Comparison of ENCODE assay signal across 8 cellular contexts in the genomic region with DNA sequence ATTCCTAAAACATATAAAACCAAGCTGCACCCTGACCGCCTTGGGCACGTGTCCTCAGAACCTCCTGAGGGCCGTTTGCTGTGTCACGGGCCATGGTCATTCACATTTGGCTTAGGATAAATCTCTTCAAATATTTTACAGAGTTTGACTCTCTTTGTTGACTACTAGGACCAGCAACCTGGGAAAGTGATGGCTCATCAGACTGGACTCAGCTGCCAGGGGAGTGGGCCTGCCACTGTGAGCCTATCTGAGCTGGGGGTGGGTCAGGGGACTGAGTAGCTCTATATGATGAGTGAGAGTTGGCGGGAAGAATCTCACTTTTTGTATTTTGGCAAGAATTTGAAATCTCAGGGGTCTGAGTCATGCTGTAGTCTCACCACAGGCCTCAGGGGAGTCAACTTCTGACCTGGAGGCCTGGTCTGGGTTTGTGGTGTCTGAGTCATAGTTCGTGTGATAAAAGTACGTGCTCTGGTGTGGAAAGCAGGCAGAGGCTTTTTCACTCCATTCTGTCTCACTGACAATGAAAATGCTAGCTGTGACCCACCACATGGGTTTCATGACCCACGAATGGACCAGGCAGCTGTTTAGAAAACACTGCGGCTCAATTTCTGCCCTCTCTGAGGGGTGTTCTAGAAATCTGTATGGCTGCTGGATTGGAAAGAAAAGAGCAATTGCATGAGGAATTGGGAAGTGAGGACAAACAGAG. TPM values are rescaled to one million over a fixed set of nuclear protein-coding genes. Genes with fewer than 3 reads are reported as not detected.
DNase-seq lines count a peak whose midpoint lies in the region; ATAC-seq, FAIRE-seq and TF ChIP-seq lines count a peak whose summit lies in the region.

No MANE protein-coding gene starts in this region.

- H3K9ac ChIP-seq in adipocyte (ENCODE audit: low read length) (peak overlapping the region; percentile 63), kidney (ENCODE audit: low read length in 2 of 2) (no peak overlapping the region)

- no peak for FAIRE-seq in kidney (lab: Jason Lieb, UNC)

- ATAC-seq in HG03354 (IDR thresholded peaks at IDR 0.05; ENCODE audit: poor library complexity, severe bottlenecking, unreplicated experiment): peak; percentile 62

- intact Hi-C loops in kidney (cut with DNase I): no loop called here

- no peaks in the 10 kb centered on the region for H3K9me3 ChIP-seq in adipocyte (ENCODE audit: control insufficient read depth, low read length)
- no peaks in the 10 kb centered on the region for H3K9me3 ChIP-seq in kidney (ENCODE audit: control insufficient read depth in 1 of 2, low read length in 2 of 2)

- H3K4me3 ChIP-seq in AG04449 (ENCODE audit: low read depth, low read length) (no peak overlapping the region), adipocyte (ENCODE audit: low read length) (peak overlapping the region; percentile 41), kidney (ENCODE audit: low read length in 2 of 2) (no peak overlapping the region)

- peaks cover under 1% of the 10 kb centered on the region for H3K27me3 ChIP-seq in adipocyte (replicated peaks; ENCODE audit: control insufficient read depth, insufficient read depth, low read length)

- CTCF ChIA-PET in AG04449 (lab: Yijun Ruan, JAX): interaction anchor here (1.0 to 4.0 kb wide), 4 partner anchors 10 to 140 kb away, joined by 3 to 16 read pairs (median 6); no protein-coding TSS in a partner anchor

- TF ChIP-seq CTCF in AG04449 (IDR thresholded peaks at IDR 0.05; ENCODE audit: insufficient read depth, low read length, missing control alignments) (no peak), kidney (IDR thresholded peaks at IDR 0.05; ENCODE audit: borderline replicate concordance, extremely low read depth, insufficient read depth) (no peak)

- H3K4me1 ChIP-seq in adipocyte (ENCODE audit: control insufficient read depth, insufficient read depth, low read length) (peaks cover 51% of the 10 kb centered on the region), kidney (ENCODE audit: control insufficient read depth in 1 of 2, insufficient read depth in 1 of 2, low read depth in 1 of 2, low read length in 2 of 2) (peaks cover 10 to 13% of the 10 kb centered on the region in 2 donors)

- no peaks in the 10 kb centered on the region for H3K36me3 ChIP-seq in adipocyte (ENCODE audit: control insufficient read depth, insufficient read depth, low read length, severe bottlenecking)
- no peaks in the 10 kb centered on the region for H3K36me3 ChIP-seq in kidney (ENCODE audit: control insufficient read depth in 1 of 2, insufficient read depth in 2 of 2, low read length in 2 of 2)

- H3K27ac ChIP-seq in kidney (ENCODE audit: low read depth in 2 of 2, low read length in 2 of 2): peak overlapping the region; percentile 51 to 81

- DNase-seq in AG04449 (ENCODE audit: low read depth, low spot score): peak; percentile 94
- DNase-seq in GM19240 (ENCODE audit: insufficient read length, low spot score): peak; percentile 42
- DNase-seq in SKM-1 (lab: John Stamatoyannopoulos, UW; ENCODE audit: unreplicated experiment): peak; percentile 87
- DNase-seq in adipocyte (ENCODE audit: low read depth): peak; percentile 98
- DNase-seq in kidney: peak; percentile 85
- peak; percentile 63 for DNase-seq in stimulated activated CD8-positive, alpha-beta memory T cell treated with anti-CD3 and anti-CD28 coated beads, Interleukin-12 subunit alpha, Interleukin-12 subunit beta, amount 100 ng/mL, for 4 hours (ENCODE audit: low read depth)
- no peak for DNase-seq in DMS153 treated with DMSO at 0.1 percent for 48 hours (lab: John Stamatoyannopoulos, UW; ENCODE audit: unreplicated experiment)

- POLR2A ChIA-PET in AG04449 (lab: Yijun Ruan, JAX): interaction anchor here (0.7 kb wide), 1 partner anchor 102 kb away, joined by 7 read pairs; no protein-coding TSS in a partner anchor

RNA-seq across cellular contexts. Expression of gene UPP1, which starts 4.2 kb away (rescaled TPM):
- 76.1 TPM for total RNA-seq in kidney
- polyA plus RNA-seq in kidney (ENCODE audit: insufficient read depth, low read depth, low replicate concordance): 36.4 TPM

RNA-seq across cellular contexts. Expression of gene C7orf57, which starts 49.5 kb away (rescaled TPM):
- total RNA-seq in kidney: 0.63 TPM
- not detected for polyA plus RNA-seq in kidney (ENCODE audit: insufficient read depth, low read depth, low replicate concordance)

RNA-seq across cellular contexts. Expression of gene SUN3, which starts 56.0 kb away (rescaled TPM):
- 0.54 TPM for total RNA-seq in kidney
- not detected for polyA plus RNA-seq in kidney (ENCODE audit: insufficient read depth, low read depth, low replicate concordance)
